8 cellular contexts compared by ENCODE assay signal in genomic region chrX:47581731-47582647, GRCh38. TPM values are rescaled to one million over a fixed set of nuclear protein-coding genes. Genes with fewer than 3 reads are reported as not detected.
DNase-seq lines count a peak whose midpoint lies in the region; ATAC-seq and TF ChIP-seq lines count a peak whose summit lies in the region.

Gene TIMP1, plus strand, starts transcription at chrX:47582436. Its CDS starts 980 bp downstream, at chrX:47583416.

- H3K4me3 ChIP-seq in astrocyte of the cerebellum (ENCODE audit: low read depth, low read length) (peak within 1 kb of the TSS; percentile 66), hepatocyte (peak within 1 kb of the TSS; percentile 21), retinal pigment epithelial cell (ENCODE audit: low read length) (peak within 1 kb of the TSS; percentile 63)

- in situ Hi-C loops in astrocyte of the cerebellum (cut with HindIII; ENCODE audit: low sequenced_read_pairs): no loop called here

- ATAC-seq in GM21576 (IDR thresholded peaks at IDR 0.05; ENCODE audit: unreplicated experiment): peak; percentile 85

- H3K79me2 ChIP-seq in hepatocyte: peaks cover 2% of the 10 kb centered on the region

- peak within 1 kb of the TSS; percentile 44 for H2AFZ ChIP-seq in hepatocyte

- H3K4me1 ChIP-seq in hepatocyte (ENCODE audit: insufficient read depth): peaks cover 4% of the 10 kb centered on the region

- peak within 1 kb of the TSS; percentile 84 for H3K27ac Mint-ChIP-seq in T-helper 2 cell treated with Interferon-gamma antibody and Interleukin-4, amounts not matched to agents 5 μg/mL and 100 μg/mL, for 36 hours

- no peaks in the 10 kb centered on the region for H3K27me3 Mint-ChIP-seq in T-helper 2 cell treated with Interferon-gamma antibody and Interleukin-4, amounts not matched to agents 5 μg/mL and 100 μg/mL, for 36 hours (ENCODE audit: low read depth)

- no peaks in the 10 kb centered on the region for H3K36me3 ChIP-seq in hepatocyte (replicated peaks; ENCODE audit: insufficient read depth, low read depth)

- 56% methylated on average over 22 of the region's 28 CpGs for WGBS in hepatocyte (ENCODE audit: low lambda C conversion rate, missing lambda C conversion rate)

- H3K27ac ChIP-seq in hepatocyte: peak within 1 kb of the TSS; percentile 90

- TF ChIP-seq CTCF in astrocyte of the cerebellum (IDR thresholded peaks at IDR 0.05; ENCODE audit: low read depth, low read length, missing control alignments): no peak
- no peak for TF ChIP-seq CTCF in hepatocyte (IDR thresholded peaks at IDR 0.05; ENCODE audit: poor library complexity)
- TF ChIP-seq CTCF in retinal pigment epithelial cell (conservative IDR thresholded peaks at IDR 0.05; ENCODE audit: low read depth, low read length): no peak

- no peaks in the 10 kb centered on the region for H4K20me1 ChIP-seq in hepatocyte (ENCODE audit: insufficient read depth, poor library complexity, severe bottlenecking)

- no peak for TF ChIP-seq EP300 in Ishikawa (IDR thresholded peaks at IDR 0.05; ENCODE audit: borderline replicate concordance)

- H3K4me1 Mint-ChIP-seq in T-helper 2 cell treated with Interferon-gamma antibody and Interleukin-4, amounts not matched to agents 5 μg/mL and 100 μg/mL, for 36 hours (ENCODE audit: low read depth): peaks cover 23% of the 10 kb centered on the region

- H3K4me2 ChIP-seq in hepatocyte: peak within 1 kb of the TSS; percentile 66

- H3K36me3 Mint-ChIP-seq in T-helper 2 cell treated with Interferon-gamma antibody and Interleukin-4, amounts not matched to agents 5 μg/mL and 100 μg/mL, for 36 hours (ENCODE audit: low read depth): peaks cover 10% of the 10 kb centered on the region

- H3K9me2 ChIP-seq in hepatocyte (replicated peaks; ENCODE audit: insufficient read depth): no peaks in the 10 kb centered on the region

- DNase-seq in D341Med (ENCODE audit: low spot score) (peak; percentile 31), astrocyte of the cerebellum (ENCODE audit: low read depth) (peak; percentile 78), hepatocyte (ENCODE audit: low spot score) (peak; percentile 92), retinal pigment epithelial cell (ENCODE audit: low read depth) (peak; percentile 70), NCI-H1694 treated with DMSO at 0.1 percent for 48 hours (lab: John Stamatoyannopoulos, UW) (no peak)
- DNase-seq in T-helper 2 cell treated with Interferon-gamma antibody and Interleukin-4, amounts not matched to agents 5 μg/mL and 100 μg/mL, for 36 hours (ENCODE audit: low spot score): peak; percentile 84

- no peaks in the 10 kb centered on the region for H3K9me3 Mint-ChIP-seq in T-helper 2 cell treated with Interferon-gamma antibody and Interleukin-4, amounts not matched to agents 5 μg/mL and 100 μg/mL, for 36 hours

- no peaks in the 10 kb centered on the region for H3K9me3 ChIP-seq in hepatocyte (ENCODE audit: low read depth)

- H3K4me3 Mint-ChIP-seq in T-helper 2 cell treated with Interferon-gamma antibody and Interleukin-4, amounts not matched to agents 5 μg/mL and 100 μg/mL, for 36 hours: peak within 1 kb of the TSS; percentile 78

- TF ChIP-seq RAD21 in Ishikawa (IDR thresholded peaks at IDR 0.05; ENCODE audit: low read depth): no peak

- H3K27me3 ChIP-seq in hepatocyte: no peaks in the 10 kb centered on the region

TF ChIP-seq in Ishikawa, 13 proteins besides CTCF, POLR2A, EP300 and RAD21:
- peak; percentile 75 for TF ChIP-seq EGR1 (IDR thresholded peaks at IDR 0.05)
- TF ChIP-seq ZBTB7A (IDR thresholded peaks at IDR 0.05; ENCODE audit: low read depth): no peak
- no peak for TF ChIP-seq CEBPB (IDR thresholded peaks at IDR 0.05)
- TF ChIP-seq TAF1 (IDR thresholded peaks at IDR 0.05; ENCODE audit: low read depth): no peak
- TF ChIP-seq TEAD4 (IDR thresholded peaks at IDR 0.05): no peak

RNA-seq across cellular contexts. Expression of gene TIMP1, which starts in this region (rescaled TPM):
- 669 and 671 TPM in 2 replicates for total RNA-seq in hepatocyte
- polyA plus RNA-seq in hepatocyte: 4,849 and 5,452 TPM in 2 replicates
